ENCODE assay signal across 8 cellular contexts in genomic region chr6:57316581-57317059, GRCh38. TPM values are rescaled to one million over a fixed set of nuclear protein-coding genes. Genes with fewer than 3 reads are reported as not detected.
DNase-seq lines count a peak whose midpoint lies in the region; ATAC-seq and TF ChIP-seq lines count a peak whose summit lies in the region.

No MANE protein-coding gene starts in this region.

- DNase-seq in AG20443 (ENCODE audit: low spot score) (peak; percentile 71), NCI-H345 treated with DMSO at 0.1 percent for 48 hours (lab: John Stamatoyannopoulos, UW; ENCODE audit: unreplicated experiment) (peak; percentile 88), colonic mucosa (peak; percentile 89), left colon (peak; percentile 78 to 85)
- DNase-seq in activated CD4-positive, alpha-beta T cell treated with anti-CD3 and anti-CD28 coated beads for 1 hour: peak; percentile 70
- peak; percentile 81 for DNase-seq in stimulated activated CD4-positive, alpha-beta T cell treated with anti-CD3 and anti-CD28 coated beads, Interleukin-2, amount 100 ng/mL, for 24 hours

- peak; percentile 68 for TF ChIP-seq CTCF in colonic mucosa (IDR thresholded peaks at IDR 0.05)

- H3K27ac ChIP-seq in colonic mucosa: peak overlapping the region; percentile 67

- no peaks in the 10 kb centered on the region for H3K27me3 ChIP-seq in colonic mucosa

- intact Hi-C loops in colonic mucosa (cut with DNase I) (loop anchor here (5.0 to 10.0 kb wide), 3 partner anchors 52 to 272 kb away; partner anchors contain the start of genes BAG2 and KIAA1586), left colon (cut with DNase I, micrococcal nuclease) (loop anchor here in 1 of 2 donors (5.0 kb wide), 1 partner anchor 134 kb away; no protein-coding TSS in a partner anchor)

- ATAC-seq in HG03196 (IDR thresholded peaks at IDR 0.05; ENCODE audit: unreplicated experiment) (peak; percentile 89), left colon (peak; percentile 86)

- no peaks in the 10 kb centered on the region for H3K36me3 ChIP-seq in colonic mucosa

- TF ChIP-seq POLR2A in GM18951 (IDR thresholded peaks at IDR 0.05; ENCODE audit: extremely low read depth, insufficient read depth, insufficient read length): peak; percentile 52

- peak overlapping the region; percentile 65 to 86 for H3K9ac ChIP-seq in colonic mucosa (ENCODE audit: low read depth in 2 of 2, low read length in 2 of 2)

- in situ Hi-C loops in GM18951 (cut with MboI; ENCODE audit: low sequenced_read_pairs, unreplicated experiment): loop anchor here (10.0 to 25.0 kb wide), 2 partner anchors 279 to 412 kb away; partner anchors contain the start of gene KIAA1586

- H3K9me3 ChIP-seq in colonic mucosa: no peaks in the 10 kb centered on the region

- H3K4me3 ChIP-seq in colonic mucosa: peak overlapping the region; percentile 63

- peaks cover 4% of the 10 kb centered on the region for H3K4me1 ChIP-seq in colonic mucosa

RNA-seq across cellular contexts. Expression of gene PRIM2, which starts 0.8 kb away (rescaled TPM):
- total RNA-seq in colonic mucosa: 10 to 100 TPM; 10.4 to 23.1 TPM
- total RNA-seq in left colon: 10 to 100 TPM in 1 of 2 donors, 1 to 10 TPM in 1; 9.4 to 11.0 TPM

Comparison
In these comparisons a context has a peak if more than half of its experiments do, and no peak if none do; other contexts are left out.
1. Peak in every context shown above with its lines: DNase-seq, ATAC-seq, H3K4me3 ChIP-seq and H3K27ac ChIP-seq.